Comparison of ENCODE assay signal across 1 cellular context in genomic region chr15:69298697-69299441, GRCh38.
A peak's percentile ranks its signal among the peaks of the same experiment; 100 is the strongest.
TF ChIP-seq lines count a peak whose summit lies in the region.

PAQR5 (plus strand) TSS chr15:69298912; CDS start chr15:69360081, 61,169 bp downstream.

TF ChIP-seq in K562, 482 proteins besides CTCF, POLR2A, EP300 and RAD21 (continued from another document):
- TF ChIP-seq, protein P1, sequence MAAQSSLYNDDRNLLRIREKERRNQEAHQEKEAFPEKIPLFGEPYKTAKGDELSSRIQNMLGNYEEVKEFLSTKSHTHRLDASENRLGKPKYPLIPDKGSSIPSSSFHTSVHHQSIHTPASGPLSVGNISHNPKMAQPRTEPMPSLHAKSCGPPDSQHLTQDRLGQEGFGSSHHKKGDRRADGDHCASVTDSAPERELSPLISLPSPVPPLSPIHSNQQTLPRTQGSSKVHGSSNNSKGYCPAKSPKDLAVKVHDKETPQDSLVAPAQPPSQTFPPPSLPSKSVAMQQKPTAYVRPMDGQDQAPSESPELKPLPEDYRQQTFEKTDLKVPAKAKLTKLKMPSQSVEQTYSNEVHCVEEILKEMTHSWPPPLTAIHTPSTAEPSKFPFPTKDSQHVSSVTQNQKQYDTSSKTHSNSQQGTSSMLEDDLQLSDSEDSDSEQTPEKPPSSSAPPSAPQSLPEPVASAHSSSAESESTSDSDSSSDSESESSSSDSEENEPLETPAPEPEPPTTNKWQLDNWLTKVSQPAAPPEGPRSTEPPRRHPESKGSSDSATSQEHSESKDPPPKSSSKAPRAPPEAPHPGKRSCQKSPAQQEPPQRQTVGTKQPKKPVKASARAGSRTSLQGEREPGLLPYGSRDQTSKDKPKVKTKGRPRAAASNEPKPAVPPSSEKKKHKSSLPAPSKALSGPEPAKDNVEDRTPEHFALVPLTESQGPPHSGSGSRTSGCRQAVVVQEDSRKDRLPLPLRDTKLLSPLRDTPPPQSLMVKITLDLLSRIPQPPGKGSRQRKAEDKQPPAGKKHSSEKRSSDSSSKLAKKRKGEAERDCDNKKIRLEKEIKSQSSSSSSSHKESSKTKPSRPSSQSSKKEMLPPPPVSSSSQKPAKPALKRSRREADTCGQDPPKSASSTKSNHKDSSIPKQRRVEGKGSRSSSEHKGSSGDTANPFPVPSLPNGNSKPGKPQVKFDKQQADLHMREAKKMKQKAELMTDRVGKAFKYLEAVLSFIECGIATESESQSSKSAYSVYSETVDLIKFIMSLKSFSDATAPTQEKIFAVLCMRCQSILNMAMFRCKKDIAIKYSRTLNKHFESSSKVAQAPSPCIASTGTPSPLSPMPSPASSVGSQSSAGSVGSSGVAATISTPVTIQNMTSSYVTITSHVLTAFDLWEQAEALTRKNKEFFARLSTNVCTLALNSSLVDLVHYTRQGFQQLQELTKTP (IDR thresholded peaks at IDR 0.05; ENCODE audit: low read depth in 1 of 2, partially characterized antibody in 2 of 2), result no peak
- no peak for TF ChIP-seq CBFA2T3 (IDR thresholded peaks at IDR 0.05)
- TF ChIP-seq SPI1 (IDR thresholded peaks at IDR 0.05; ENCODE audit: borderline replicate concordance, low read depth, low read length), result no peak
- no peak for TF ChIP-seq RBFOX2 (IDR thresholded peaks at IDR 0.05; ENCODE audit: low read depth, low read length)
- TF ChIP-seq RUNX1 (IDR thresholded peaks at IDR 0.05; ENCODE audit: low read depth), result no peak
- TF ChIP-seq, protein P2, sequence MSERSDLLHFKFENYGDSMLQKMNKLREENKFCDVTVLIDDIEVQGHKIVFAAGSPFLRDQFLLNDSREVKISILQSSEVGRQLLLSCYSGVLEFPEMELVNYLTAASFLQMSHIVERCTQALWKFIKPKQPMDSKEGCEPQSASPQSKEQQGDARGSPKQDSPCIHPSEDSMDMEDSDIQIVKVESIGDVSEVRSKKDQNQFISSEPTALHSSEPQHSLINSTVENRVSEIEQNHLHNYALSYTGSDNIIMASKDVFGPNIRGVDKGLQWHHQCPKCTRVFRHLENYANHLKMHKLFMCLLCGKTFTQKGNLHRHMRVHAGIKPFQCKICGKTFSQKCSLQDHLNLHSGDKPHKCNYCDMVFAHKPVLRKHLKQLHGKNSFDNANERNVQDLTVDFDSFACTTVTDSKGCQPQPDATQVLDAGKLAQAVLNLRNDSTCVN (CRISPR knock-in tag; IDR thresholded peaks at IDR 0.05), result no peak
- peak in 1 of 2 experiments; percentile 28; a peak in 1 of 4 replicates for TF ChIP-seq MAZ (CRISPR knock-in tag; conservative IDR thresholded peaks at IDR 0.05 in 1 of 2, IDR thresholded peaks at IDR 0.05 in 1 of 2)
- TF ChIP-seq ZFP1 (CRISPR knock-in tag; IDR thresholded peaks at IDR 0.05), result no peak
- no peak for TF ChIP-seq ZNF140 (CRISPR knock-in tag; IDR thresholded peaks at IDR 0.05)
- no peak for TF ChIP-seq NR2C2 (CRISPR knock-in tag; IDR thresholded peaks at IDR 0.05)
- TF ChIP-seq NR2C2 (tag; IDR thresholded peaks at IDR 0.05), result no peak
- no peak for TF ChIP-seq ZNF282 (CRISPR knock-in tag; IDR thresholded peaks at IDR 0.05)
- TF ChIP-seq SETDB1 (IDR thresholded peaks at IDR 0.05; ENCODE audit: low read length), result no peak
- TF ChIP-seq ZNF134 (CRISPR knock-in tag; conservative IDR thresholded peaks at IDR 0.05), result peak; percentile 36; the same call in 1 of the 2 replicates
- TF ChIP-seq BHLHE40 (IDR thresholded peaks at IDR 0.05; ENCODE audit: low read length), result peak; percentile 78
- no peak for TF ChIP-seq BRD4 (IDR thresholded peaks at IDR 0.05)
- TF ChIP-seq, protein P3, sequence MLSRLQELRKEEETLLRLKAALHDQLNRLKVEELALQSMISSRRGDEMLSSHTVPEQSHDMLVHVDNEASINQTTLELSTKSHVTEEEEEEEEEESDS (CRISPR knock-in tag; IDR thresholded peaks at IDR 0.05), result no peak
- no peak for TF ChIP-seq CBFA2T2 (conservative IDR thresholded peaks at IDR 0.05)
- no peak for TF ChIP-seq CHD2 (IDR thresholded peaks at IDR 0.05; ENCODE audit: low read depth, low read length)
- TF ChIP-seq USF2 (CRISPR knock-in tag; IDR thresholded peaks at IDR 0.05), result peak; percentile 25; the same call in 1 of the 2 replicates
- TF ChIP-seq PML (IDR thresholded peaks at IDR 0.05; ENCODE audit: low read length), result no peak
- TF ChIP-seq PTRF (tag; IDR thresholded peaks at IDR 0.05), result no peak
- TF ChIP-seq E2F6 (IDR thresholded peaks at IDR 0.05; ENCODE audit: borderline replicate concordance in 1 of 2, extremely low read depth in 1 of 2, insufficient read depth in 1 of 2, insufficient read length in 1 of 2, low read depth in 1 of 2, low read length in 1 of 2, poor library complexity in 1 of 2, severe bottlenecking in 1 of 2), result peak in 1 of 2 experiments; percentile 10
- TF ChIP-seq, protein P4, sequence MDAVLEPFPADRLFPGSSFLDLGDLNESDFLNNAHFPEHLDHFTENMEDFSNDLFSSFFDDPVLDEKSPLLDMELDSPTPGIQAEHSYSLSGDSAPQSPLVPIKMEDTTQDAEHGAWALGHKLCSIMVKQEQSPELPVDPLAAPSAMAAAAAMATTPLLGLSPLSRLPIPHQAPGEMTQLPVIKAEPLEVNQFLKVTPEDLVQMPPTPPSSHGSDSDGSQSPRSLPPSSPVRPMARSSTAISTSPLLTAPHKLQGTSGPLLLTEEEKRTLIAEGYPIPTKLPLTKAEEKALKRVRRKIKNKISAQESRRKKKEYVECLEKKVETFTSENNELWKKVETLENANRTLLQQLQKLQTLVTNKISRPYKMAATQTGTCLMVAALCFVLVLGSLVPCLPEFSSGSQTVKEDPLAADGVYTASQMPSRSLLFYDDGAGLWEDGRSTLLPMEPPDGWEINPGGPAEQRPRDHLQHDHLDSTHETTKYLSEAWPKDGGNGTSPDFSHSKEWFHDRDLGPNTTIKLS (IDR thresholded peaks at IDR 0.05; ENCODE audit: borderline replicate concordance, low read depth), result no peak
- TF ChIP-seq ETV6 (IDR thresholded peaks at IDR 0.05; ENCODE audit: borderline replicate concordance in 1 of 2, low read depth in 2 of 2, low read length in 1 of 2), result no peak
- no peak for TF ChIP-seq ETV6 (CRISPR knock-in tag; IDR thresholded peaks at IDR 0.05; ENCODE audit: borderline replicate concordance)
- no peak for TF ChIP-seq MAFF (IDR thresholded peaks at IDR 0.05; ENCODE audit: low read length)
- TF ChIP-seq HLTF (IDR thresholded peaks at IDR 0.05), result no peak
- TF ChIP-seq TFAM (CRISPR knock-in tag; conservative IDR thresholded peaks at IDR 0.05), result no peak
- no peak for TF ChIP-seq KDM5B (IDR thresholded peaks at IDR 0.05; ENCODE audit: insufficient replicate concordance, low read depth, low read length)
- TF ChIP-seq, protein P5, sequence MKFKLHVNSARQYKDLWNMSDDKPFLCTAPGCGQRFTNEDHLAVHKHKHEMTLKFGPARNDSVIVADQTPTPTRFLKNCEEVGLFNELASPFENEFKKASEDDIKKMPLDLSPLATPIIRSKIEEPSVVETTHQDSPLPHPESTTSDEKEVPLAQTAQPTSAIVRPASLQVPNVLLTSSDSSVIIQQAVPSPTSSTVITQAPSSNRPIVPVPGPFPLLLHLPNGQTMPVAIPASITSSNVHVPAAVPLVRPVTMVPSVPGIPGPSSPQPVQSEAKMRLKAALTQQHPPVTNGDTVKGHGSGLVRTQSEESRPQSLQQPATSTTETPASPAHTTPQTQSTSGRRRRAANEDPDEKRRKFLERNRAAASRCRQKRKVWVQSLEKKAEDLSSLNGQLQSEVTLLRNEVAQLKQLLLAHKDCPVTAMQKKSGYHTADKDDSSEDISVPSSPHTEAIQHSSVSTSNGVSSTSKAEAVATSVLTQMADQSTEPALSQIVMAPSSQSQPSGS (CRISPR knock-in tag; IDR thresholded peaks at IDR 0.05), result no peak
- no peak for TF ChIP-seq HDGF (IDR thresholded peaks at IDR 0.05)
- TF ChIP-seq HEY1 (CRISPR knock-in tag; IDR thresholded peaks at IDR 0.05; ENCODE audit: borderline replicate concordance), result no peak
- no peak for TF ChIP-seq TAL1 (IDR thresholded peaks at IDR 0.05)
- TF ChIP-seq ZNF75A (CRISPR knock-in tag; IDR thresholded peaks at IDR 0.05), result no peak
- TF ChIP-seq PHF20 (IDR thresholded peaks at IDR 0.05; ENCODE audit: partially characterized antibody), result no peak
- TF ChIP-seq ARID2 (IDR thresholded peaks at IDR 0.05), result no peak
- no peak for TF ChIP-seq IFI16 (CRISPR knock-in tag; IDR thresholded peaks at IDR 0.05)
- no peak for TF ChIP-seq RBM39 (optimal IDR thresholded peaks at IDR 0.05; ENCODE audit: low read depth, low read length)
- TF ChIP-seq, protein P6, sequence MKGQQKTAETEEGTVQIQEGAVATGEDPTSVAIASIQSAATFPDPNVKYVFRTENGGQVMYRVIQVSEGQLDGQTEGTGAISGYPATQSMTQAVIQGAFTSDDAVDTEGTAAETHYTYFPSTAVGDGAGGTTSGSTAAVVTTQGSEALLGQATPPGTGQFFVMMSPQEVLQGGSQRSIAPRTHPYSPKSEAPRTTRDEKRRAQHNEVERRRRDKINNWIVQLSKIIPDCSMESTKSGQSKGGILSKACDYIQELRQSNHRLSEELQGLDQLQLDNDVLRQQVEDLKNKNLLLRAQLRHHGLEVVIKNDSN (CRISPR knock-in tag; IDR thresholded peaks at IDR 0.05), result 0 out of 2 replicates have a peak, but pooled peaks have one; percentile 13
- TF ChIP-seq PKNOX1 (IDR thresholded peaks at IDR 0.05), result no peak
- no peak for TF ChIP-seq HMG20A (CRISPR knock-in tag; conservative IDR thresholded peaks at IDR 0.05)
- TF ChIP-seq, protein P7, sequence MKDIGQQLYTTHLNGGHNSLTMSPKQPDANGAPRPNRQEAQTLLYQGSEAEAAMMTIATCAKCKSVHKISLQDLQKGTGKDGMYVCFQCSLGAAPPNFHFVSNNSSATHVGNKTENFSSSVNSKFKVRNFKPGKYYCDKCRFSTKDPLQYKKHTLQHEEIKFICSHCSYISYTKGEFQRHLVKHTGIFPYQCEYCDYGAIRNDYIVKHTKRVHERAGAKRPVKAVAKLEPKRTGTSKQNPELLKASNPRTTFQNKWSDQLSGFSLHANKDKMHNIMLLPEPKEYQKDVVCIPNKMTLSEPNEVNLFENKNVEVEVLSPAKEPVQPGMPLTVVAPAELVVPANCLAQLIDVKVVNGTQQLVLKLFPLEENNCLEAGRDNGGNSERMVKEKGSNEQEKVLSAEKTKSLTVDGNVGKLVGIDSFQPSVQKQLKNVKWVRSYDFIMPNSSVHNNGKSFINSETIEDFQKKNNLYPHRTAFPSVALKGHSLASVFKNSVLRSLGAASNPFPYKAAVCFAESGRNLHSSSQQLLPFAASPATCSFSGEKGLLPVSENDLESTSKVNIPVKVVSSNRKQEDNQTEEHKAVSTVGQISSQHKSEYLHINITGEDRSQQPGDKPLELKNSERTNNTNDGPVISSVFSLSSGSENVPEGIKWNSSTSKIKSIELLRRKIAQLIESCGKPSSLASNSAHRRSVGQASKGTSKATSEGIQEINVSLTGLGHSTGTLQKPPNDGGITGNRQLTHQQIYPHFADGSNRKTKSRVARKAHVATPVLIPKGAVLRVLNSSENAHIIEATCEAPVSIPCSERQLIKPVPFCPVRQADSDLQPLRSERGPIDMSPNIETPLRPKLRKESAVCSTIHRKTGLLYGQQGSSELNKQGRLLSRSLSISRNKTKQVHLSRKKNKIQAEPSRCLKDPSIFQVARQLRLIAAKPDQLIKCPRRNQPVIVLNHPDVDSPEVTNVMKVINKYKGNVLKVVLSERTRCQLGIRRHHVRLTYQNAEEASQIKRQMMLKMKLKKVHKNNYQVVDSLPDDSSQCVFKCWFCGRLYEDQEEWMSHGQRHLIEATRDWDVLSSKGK (CRISPR knock-in tag; IDR thresholded peaks at IDR 0.05), result no peak
- no peak for TF ChIP-seq ZNF436 (CRISPR knock-in tag; IDR thresholded peaks at IDR 0.05)
- TF ChIP-seq HNRNPLL (IDR thresholded peaks at IDR 0.05; ENCODE audit: low read depth, low read length, poor library complexity, severe bottlenecking), result no peak
- no peak for TF ChIP-seq NR3C1 (CRISPR knock-in tag; IDR thresholded peaks at IDR 0.05)
- no peak for TF ChIP-seq CREB1 (IDR thresholded peaks at IDR 0.05)
- TF ChIP-seq CREB1 (CRISPR knock-in tag; IDR thresholded peaks at IDR 0.05), result no peak
- TF ChIP-seq GATA2 (CRISPR knock-in tag; IDR thresholded peaks at IDR 0.05), result no peak
- no peak for TF ChIP-seq CCNT2 (IDR thresholded peaks at IDR 0.05; ENCODE audit: borderline replicate concordance, extremely low read depth, insufficient read length, low read depth, low read length)
- TF ChIP-seq MCM7 (IDR thresholded peaks at IDR 0.05), result no peak
- no peak for TF ChIP-seq MYBL2 (IDR thresholded peaks at IDR 0.05; ENCODE audit: low read depth)
- TF ChIP-seq MYBL2 (CRISPR knock-in tag; IDR thresholded peaks at IDR 0.05; ENCODE audit: borderline replicate concordance), result no peak
- TF ChIP-seq ZBTB17 (CRISPR knock-in tag; IDR thresholded peaks at IDR 0.05), result no peak
- no peak for TF ChIP-seq ETV1 (tag; conservative IDR thresholded peaks at IDR 0.05; ENCODE audit: low read depth)
- no peak for TF ChIP-seq ZBTB33 (CRISPR knock-in tag; IDR thresholded peaks at IDR 0.05)
- TF ChIP-seq ZNF253 (CRISPR knock-in tag; conservative IDR thresholded peaks at IDR 0.05), result no peak
- TF ChIP-seq KLF16 (IDR thresholded peaks at IDR 0.05), result no peak
